1 cellular context compared by ENCODE assay signal in genomic region chr6:107506145-107506544, GRCh38.
TF ChIP-seq lines count a peak whose summit lies in the region.

No MANE protein-coding gene starts in this region.

TF ChIP-seq in HCT116, 20 proteins besides CTCF, POLR2A, EP300 and RAD21 (continued from another document):
- no peak for TF ChIP-seq FOSL1 (IDR thresholded peaks at IDR 0.05; ENCODE audit: low read depth)
